ENCODE assay signal across 8 cellular contexts in the genomic region with DNA sequence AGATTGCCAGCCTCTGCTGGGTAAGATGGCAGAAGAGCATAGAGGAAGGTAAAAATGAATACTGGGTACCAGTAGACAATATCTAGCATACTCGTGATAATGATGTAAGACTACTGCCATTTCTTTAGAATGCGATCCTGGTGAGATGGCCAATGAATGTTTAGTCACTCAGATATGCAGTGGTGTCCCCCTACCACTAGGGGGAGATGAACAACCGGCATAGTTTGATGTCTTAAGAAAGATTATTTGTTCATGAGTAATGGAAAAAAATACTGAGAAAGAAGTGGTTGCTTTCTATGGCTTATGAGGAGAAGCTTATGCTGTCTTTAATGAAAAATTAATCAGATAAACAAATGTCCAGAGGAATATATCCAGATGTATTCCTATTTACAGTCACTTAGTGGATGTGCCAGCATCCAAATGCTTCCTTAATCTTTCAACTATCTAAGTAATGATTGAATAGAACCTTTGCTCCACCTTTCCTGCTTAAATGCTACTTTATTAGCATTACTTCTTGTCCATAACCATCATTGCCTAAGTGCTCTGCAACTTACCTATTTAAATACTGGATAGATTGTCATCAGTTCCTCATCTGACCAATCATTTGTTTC.
DNase-seq lines count a peak whose midpoint lies in the region; ATAC-seq and TF ChIP-seq lines count a peak whose summit lies in the region.

No MANE protein-coding gene starts in this region.

- no peak overlapping the region for H3K4me3 Mint-ChIP-seq in activated CD8-positive, alpha-beta T cell treated with anti-CD3 and anti-CD28 coated beads for 36 hours

- no peaks in the 10 kb centered on the region for H3K4me1 ChIP-seq in osteoblast (ENCODE audit: insufficient read depth, low read length)

- H3K4me3 ChIP-seq in fibroblast of villous mesenchyme (ENCODE audit: low read depth, low read length) = no peak overlapping the region
- H3K4me3 ChIP-seq in osteoblast (ENCODE audit: insufficient read depth, low read length) = no peak overlapping the region

- no peaks in the 10 kb centered on the region for H3K36me3 Mint-ChIP-seq in activated CD8-positive, alpha-beta T cell treated with anti-CD3 and anti-CD28 coated beads for 36 hours (ENCODE audit: low read depth)

- H3K9me3 ChIP-seq in osteoblast (ENCODE audit: low read depth, low read length) = no peaks in the 10 kb centered on the region

- ATAC-seq in HG03196 (IDR thresholded peaks at IDR 0.05; ENCODE audit: unreplicated experiment) = peak; percentile 75
- ATAC-seq in activated CD8-positive, alpha-beta T cell treated with anti-CD3 and anti-CD28 coated beads for 36 hours = peak; percentile 91
- ATAC-seq in GM21576 (IDR thresholded peaks at IDR 0.05; ENCODE audit: unreplicated experiment) = no peak

- H2AFZ ChIP-seq in osteoblast (ENCODE audit: low read length) = no peak overlapping the region

- no peaks in the 10 kb centered on the region for H4K20me1 ChIP-seq in osteoblast (ENCODE audit: insufficient read depth, low read length)

- H3K27ac Mint-ChIP-seq in activated CD8-positive, alpha-beta T cell treated with anti-CD3 and anti-CD28 coated beads for 36 hours = no peak overlapping the region

- POLR2A ChIA-PET in activated CD8-positive, alpha-beta T cell treated with anti-CD3 and anti-CD28 coated beads for 36 hours (lab: Charles Lee) = no interaction called here

- no peak overlapping the region for H3K27ac ChIP-seq in osteoblast (ENCODE audit: low read depth, low read length)

- no peaks in the 10 kb centered on the region for H3K79me2 ChIP-seq in osteoblast (ENCODE audit: insufficient read depth, low read length)

- no peaks in the 10 kb centered on the region for H3K9me3 Mint-ChIP-seq in activated CD8-positive, alpha-beta T cell treated with anti-CD3 and anti-CD28 coated beads for 36 hours

- H3K36me3 ChIP-seq in osteoblast (ENCODE audit: insufficient read depth, low read length) = no peaks in the 10 kb centered on the region

- DNase-seq in D341Med (ENCODE audit: low spot score) (peak; percentile 56), GM19240 (ENCODE audit: insufficient read length, low spot score) (peak; percentile 8), NCI-H345 treated with DMSO at 0.1 percent for 48 hours (lab: John Stamatoyannopoulos, UW; ENCODE audit: unreplicated experiment) (peak; percentile 33), fibroblast of villous mesenchyme (ENCODE audit: low read depth) (peak; percentile 78), osteoblast (ENCODE audit: insufficient read length, low spot score, missing footprints) (no peak)
- DNase-seq in activated CD8-positive, alpha-beta T cell treated with anti-CD3 and anti-CD28 coated beads for 36 hours = peak; percentile 62

- peak; percentile 85 for TF ChIP-seq CTCF in activated CD8-positive, alpha-beta T cell treated with anti-CD3 and anti-CD28 coated beads for 36 hours (IDR thresholded peaks at IDR 0.05)
- peak; percentile 92 for TF ChIP-seq CTCF in fibroblast of villous mesenchyme (IDR thresholded peaks at IDR 0.05; ENCODE audit: insufficient read depth, low read depth, low read length)
- TF ChIP-seq CTCF in osteoblast (IDR thresholded peaks at IDR 0.05; ENCODE audit: extremely low read depth, low read depth, low read length) = peak; percentile 95

- intact Hi-C loops in activated CD8-positive, alpha-beta T cell treated with anti-CD3 and anti-CD28 coated beads for 36 hours (cut with micrococcal nuclease) = no loop called here

- peaks cover 6% of the 10 kb centered on the region for H3K4me1 Mint-ChIP-seq in activated CD8-positive, alpha-beta T cell treated with anti-CD3 and anti-CD28 coated beads for 36 hours (ENCODE audit: low read depth)

- no peaks in the 10 kb centered on the region for H3K27me3 Mint-ChIP-seq in activated CD8-positive, alpha-beta T cell treated with anti-CD3 and anti-CD28 coated beads for 36 hours

- no peaks in the 10 kb centered on the region for H3K27me3 ChIP-seq in osteoblast (ENCODE audit: insufficient read depth, low read length)

- no peak overlapping the region for H3K4me2 ChIP-seq in osteoblast (ENCODE audit: insufficient read depth, low read length)

- CTCF ChIA-PET in activated CD8-positive, alpha-beta T cell treated with anti-CD3 and anti-CD28 coated beads for 36 hours (lab: Charles Lee) = interaction anchor here (0.6 to 2.3 kb wide), 13 partner anchors 9 to 376 kb away, joined by 3 to 7 read pairs (median 3); no protein-coding TSS in a partner anchor
